In genomic region chr14:59243174-59243573, GRCh38 we compare ENCODE assay signal across 21 cellular contexts. TPM values are rescaled to one million over a fixed set of nuclear protein-coding genes. Genes with fewer than 3 reads are reported as not detected.
DNase-seq lines count a peak whose midpoint lies in the region; ATAC-seq, FAIRE-seq and TF ChIP-seq lines count a peak whose summit lies in the region.
"Had no signal": no experiment of that assay in that cellular context is flagged by ENCODE, and none has a peak within 500 bp of the region (broad histone marks: within the 10 kb centered on the region; RNA-seq: fewer than 3 reads in every experiment).

No MANE protein-coding gene starts in this region.

- H3K27ac ChIP-seq in endodermal cell (ENCODE audit: low read depth, low read length), result no peak overlapping the region
- no peak overlapping the region for H3K27ac ChIP-seq in right lobe of liver
- H3K27ac ChIP-seq in urinary bladder (ENCODE audit: low read depth), result peak overlapping the region; percentile 50
- H3K27ac ChIP-seq in esophagus muscularis mucosa (replicated peaks in 1 of 4), result peak overlapping the region in 2 of 4 donors; percentile 20 to 26
- H3K27ac ChIP-seq: HL-60 had no signal

- WGBS in endodermal cell (ENCODE audit: insufficient coverage in 1 of 2, insufficient read length in 1 of 2), 2 experiments, result 83 to 98% methylated on average over 1 of the region's 1 CpG
- WGBS in right lobe of liver (ENCODE audit: insufficient coverage, low coverage, low lambda C conversion rate, missing lambda C conversion rate), result no CpG with 5 or more reads among the region's 1 CpG
- 96% methylated on average over 1 of the region's 1 CpG for WGBS in urinary bladder
- WGBS in esophagus muscularis mucosa, result 100% methylated on average over 1 of the region's 1 CpG

- TF ChIP-seq CTCF in endodermal cell (conservative IDR thresholded peaks at IDR 0.05) (no peak), right lobe of liver (IDR thresholded peaks at IDR 0.05) (no peak), esophagus muscularis mucosa (IDR thresholded peaks at IDR 0.05) (no peak)

- no peak overlapping the region for H3K4me3 Mint-ChIP-seq in endodermal cell
- H3K4me3 Mint-ChIP-seq in activated CD4-positive, alpha-beta T cell treated with anti-CD3 and anti-CD28 coated beads, Interleukin-2, amount 10 ng/mL, durations not matched to agents 7 days and 5 days, result no peak overlapping the region
- H3K4me3 Mint-ChIP-seq: CD4-positive, CD25-positive, alpha-beta regulatory T cell; CD8-positive, alpha-beta memory T cell; GM23338 had no signal

- no peak for TF ChIP-seq EP300 in esophagus muscularis mucosa (IDR thresholded peaks at IDR 0.05)

- no peak overlapping the region for H3K27ac Mint-ChIP-seq in endodermal cell
- H3K27ac Mint-ChIP-seq in activated CD4-positive, alpha-beta T cell treated with anti-CD3 and anti-CD28 coated beads, Interleukin-2, amount 10 ng/mL, durations not matched to agents 7 days and 5 days, result no peak overlapping the region
- H3K27ac Mint-ChIP-seq: CD8-positive, alpha-beta memory T cell; GM23338 had no signal

- POLR2A ChIA-PET in activated CD4-positive, alpha-beta T cell treated with anti-CD3 and anti-CD28 coated beads, Interleukin-2, amount 10 ng/mL, durations not matched to agents 7 days and 5 days (lab: Charles Lee), result no interaction called here

- ATAC-seq in right lobe of liver (peak in 3 of 4 donors; percentile 17 to 35 (median 33)), HG03469 (IDR thresholded peaks at IDR 0.05; ENCODE audit: unreplicated experiment) (no peak)
- ATAC-seq: GM12878, GM23338 had no signal

- no peak overlapping the region for H3K9ac ChIP-seq in endodermal cell (ENCODE audit: extremely low read depth, low read length, poor library complexity, severe bottlenecking)

- peaks cover 26% of the 10 kb centered on the region for H3K4me1 Mint-ChIP-seq in endodermal cell
- H3K4me1 Mint-ChIP-seq in activated CD4-positive, alpha-beta T cell treated with anti-CD3 and anti-CD28 coated beads, Interleukin-2, amount 10 ng/mL, durations not matched to agents 7 days and 5 days, result peaks cover 2% of the 10 kb centered on the region

- H3K36me3 ChIP-seq in endodermal cell (ENCODE audit: control insufficient read depth, insufficient read depth, low read length), result peaks cover 15% of the 10 kb centered on the region
- H3K36me3 ChIP-seq in right lobe of liver, result no peaks in the 10 kb centered on the region
- no peaks in the 10 kb centered on the region for H3K36me3 ChIP-seq in urinary bladder (ENCODE audit: insufficient read depth)
- H3K36me3 ChIP-seq in esophagus muscularis mucosa, result no peaks in the 10 kb centered on the region
- H3K36me3 ChIP-seq: BE2C had no signal

- TF ChIP-seq POLR2A in right lobe of liver (IDR thresholded peaks at IDR 0.05) (no peak), esophagus muscularis mucosa (IDR thresholded peaks at IDR 0.05; ENCODE audit: low read depth) (no peak)

- no peak for DNase-seq in GM18507 (ENCODE audit: extremely low spot score, insufficient read length, low read depth)
- DNase-seq in endodermal cell, result no peak
- DNase-seq in right lobe of liver, result no peak
- no peak for DNase-seq in esophagus muscularis mucosa (ENCODE audit: extremely low spot score)
- DNase-seq in activated CD4-positive, alpha-beta T cell treated with anti-CD3 and anti-CD28 coated beads, Interleukin-2, amount 10 ng/mL, durations not matched to agents 7 days and 5 days, result no peak
- DNase-seq: BE2C; C1 segment of cervical spinal cord; CD4-positive, CD25-positive, alpha-beta regulatory T cell; CD8-positive, alpha-beta memory T cell; COR-L47; DMS 273 treated with DMSO at 0.1 percent for 48 hours; DND-41; EL; HCEC 1CT; IMR-90 had no signal

- peaks cover 28% of the 10 kb centered on the region for H3K27me3 Mint-ChIP-seq in endodermal cell (ENCODE audit: insufficient read depth)
- H3K27me3 Mint-ChIP-seq in activated CD4-positive, alpha-beta T cell treated with anti-CD3 and anti-CD28 coated beads, Interleukin-2, amount 10 ng/mL, durations not matched to agents 7 days and 5 days, result no peaks in the 10 kb centered on the region
- H3K27me3 Mint-ChIP-seq: CD4-positive, CD25-positive, alpha-beta regulatory T cell; CD8-positive, alpha-beta memory T cell had no signal

- peak; percentile 54 for FAIRE-seq in GM18507 (lab: Jason Lieb, UNC)
- FAIRE-seq: GM12878, H54 had no signal

- intact Hi-C loops in right lobe of liver (cut with DNase I) (no loop called here), esophagus muscularis mucosa (cut with DNase I) (no loop called here)

- H3K36me3 Mint-ChIP-seq in endodermal cell (ENCODE audit: low read depth), result peaks cover 16% of the 10 kb centered on the region
- H3K36me3 Mint-ChIP-seq in activated CD4-positive, alpha-beta T cell treated with anti-CD3 and anti-CD28 coated beads, Interleukin-2, amount 10 ng/mL, durations not matched to agents 7 days and 5 days (ENCODE audit: low read depth), result peaks cover 4% of the 10 kb centered on the region

- peak overlapping the region; percentile 10 for H3K4me3 ChIP-seq in endodermal cell (ENCODE audit: low read length)
- H3K4me3 ChIP-seq in right lobe of liver, result no peak overlapping the region
- H3K4me3 ChIP-seq in urinary bladder (ENCODE audit: low read depth, low read length), result no peak overlapping the region
- H3K4me3 ChIP-seq in esophagus muscularis mucosa, result no peak overlapping the region
- H3K4me3 ChIP-seq: GM12878, GM23338 had no signal

- CTCF ChIA-PET in activated CD4-positive, alpha-beta T cell treated with anti-CD3 and anti-CD28 coated beads, Interleukin-2, amount 10 ng/mL, durations not matched to agents 7 days and 5 days (lab: Charles Lee), result interaction anchor here (1.0 kb wide), 1 partner anchor 13 kb away, joined by 3 read pairs; no protein-coding TSS in a partner anchor

- H3K4me1 ChIP-seq in endodermal cell (ENCODE audit: control insufficient read depth, insufficient read depth, low read length) (peaks cover 5% of the 10 kb centered on the region), right lobe of liver (peaks cover 0 to 6% (median 0%) of the 10 kb centered on the region in 4 donors), urinary bladder (ENCODE audit: insufficient read depth) (peaks cover 2% of the 10 kb centered on the region), esophagus muscularis mucosa (peaks cover 39 to 94% (median 83%) of the 10 kb centered on the region in 4 donors)
- H3K4me1 ChIP-seq: BE2C had no signal

- H3K9me3 ChIP-seq in endodermal cell (ENCODE audit: control insufficient read depth, low read length) (no peaks in the 10 kb centered on the region), right lobe of liver (no peaks in the 10 kb centered on the region), esophagus muscularis mucosa (no peaks in the 10 kb centered on the region)
- H3K9me3 ChIP-seq: BE2C had no signal

- H3K27me3 ChIP-seq in endodermal cell (ENCODE audit: control insufficient read depth, insufficient read depth, low read length, poor library complexity, severe bottlenecking) (no peaks in the 10 kb centered on the region), right lobe of liver (no peaks in the 10 kb centered on the region), esophagus muscularis mucosa (no peaks in the 10 kb centered on the region)
- H3K27me3 ChIP-seq: BE2C had no signal

- peaks cover 8% of the 10 kb centered on the region for H3K9me3 Mint-ChIP-seq in endodermal cell
- no peaks in the 10 kb centered on the region for H3K9me3 Mint-ChIP-seq in activated CD4-positive, alpha-beta T cell treated with anti-CD3 and anti-CD28 coated beads, Interleukin-2, amount 10 ng/mL, durations not matched to agents 7 days and 5 days
- H3K9me3 Mint-ChIP-seq: CD4-positive, CD25-positive, alpha-beta regulatory T cell; CD8-positive, alpha-beta memory T cell; GM23338 had no signal

RNA-seq across cellular contexts. Expression of gene DAAM1, which starts 54.7 kb away (rescaled TPM):
- total RNA-seq in endodermal cell, result 10 to 100 TPM; 94.0 to 99.4 TPM
- 59.1 TPM for polyA plus RNA-seq in endodermal cell (2013, experiment 1 of 2)
- polyA plus RNA-seq in endodermal cell (2013, experiment 2 of 2), result 56.3 TPM
- total RNA-seq in right lobe of liver, result 10 to 100 TPM; 17.2 to 43.6 (median 25.3) TPM
- total RNA-seq in urinary bladder, result 85.2 TPM
- 24.2 TPM for polyA plus RNA-seq in urinary bladder
- total RNA-seq in esophagus muscularis mucosa, result 100 to 1,000 TPM in 1 of 4 donors, 10 to 100 TPM in 3; 64.3 to 110 (median 72.5) TPM
- 10 to 100 TPM; 18.2 to 20.0 TPM for total RNA-seq in activated CD4-positive, alpha-beta T cell treated with anti-CD3 and anti-CD28 coated beads, Interleukin-2, amount 10 ng/mL, durations not matched to agents 7 days and 5 days
